In genomic region chr1:209733409-209734192, GRCh38 we compare ENCODE assay signal across 11 cellular contexts. TPM values are rescaled to one million over a fixed set of nuclear protein-coding genes. Genes with fewer than 3 reads are reported as not detected.
A peak's percentile ranks its signal among the peaks of the same experiment; 100 is the strongest.
DNase-seq lines count a peak whose midpoint lies in the region; ATAC-seq and TF ChIP-seq lines count a peak whose summit lies in the region.
"Had no signal": no experiment of that assay in that cellular context is flagged by ENCODE, and none has a peak within 500 bp of the region (broad histone marks: within the 10 kb centered on the region; RNA-seq: fewer than 3 reads in every experiment).

No MANE protein-coding gene starts in this region.

- peaks cover 29% of the 10 kb centered on the region for H3K4me1 ChIP-seq in OCI-LY3 (ENCODE audit: low read length)
- H3K4me1 ChIP-seq: thyroid gland had no signal

- no peak overlapping the region for H3K27ac ChIP-seq in OCI-LY3 (ENCODE audit: low read length)
- H3K27ac ChIP-seq: thyroid gland had no signal

- H2AFZ ChIP-seq in OCI-LY3 (ENCODE audit: low read depth, low read length) = no peak overlapping the region

- H3K9me3 ChIP-seq in OCI-LY3 (ENCODE audit: insufficient read depth, low read length) = no peaks in the 10 kb centered on the region
- H3K9me3 ChIP-seq: thyroid gland had no signal

- H3K4me3 ChIP-seq in OCI-LY3 (ENCODE audit: low read length) = no peak overlapping the region
- H3K4me3 ChIP-seq: thyroid gland had no signal

- no peaks in the 10 kb centered on the region for H3K36me3 ChIP-seq in OCI-LY3 (replicated peaks; ENCODE audit: low read depth, low read length)
- H3K36me3 ChIP-seq: thyroid gland had no signal

- TF ChIP-seq CTCF in CD14-positive monocyte (IDR thresholded peaks at IDR 0.05) = no peak
- TF ChIP-seq CTCF in OCI-LY3 (IDR thresholded peaks at IDR 0.05; ENCODE audit: low read depth, low read length) = no peak

- peak overlapping the region; percentile 35 for H3K4me2 ChIP-seq in OCI-LY3 (ENCODE audit: low read length)

- H4K20me1 ChIP-seq in OCI-LY3 (ENCODE audit: insufficient read depth, low read length) = no peaks in the 10 kb centered on the region

- H3K27me3 ChIP-seq in OCI-LY3 (ENCODE audit: low read depth, low read length) = peaks cover 4% of the 10 kb centered on the region; the same call in 1 of the 2 replicates
- H3K27me3 ChIP-seq: thyroid gland had no signal

- H3K4me3 Mint-ChIP-seq in CD14-positive monocyte = peak overlapping the region in 1 of 2 donors; percentile 62
- H3K4me3 Mint-ChIP-seq: CD4-positive, alpha-beta memory T cell; natural killer cell had no signal

- H3K36me3 Mint-ChIP-seq in CD14-positive monocyte = no peaks in the 10 kb centered on the region
- H3K36me3 Mint-ChIP-seq: natural killer cell had no signal

- intact Hi-C loops in CD14-positive monocyte (cut with micrococcal nuclease) = no loop called here

- no peak overlapping the region for H3K9ac ChIP-seq in OCI-LY3 (ENCODE audit: low read length)

- H3K9me3 Mint-ChIP-seq in CD14-positive monocyte = no peaks in the 10 kb centered on the region
- H3K9me3 Mint-ChIP-seq: natural killer cell had no signal

- no peak for ATAC-seq in GM21360 (IDR thresholded peaks at IDR 0.05; ENCODE audit: unreplicated experiment)
- ATAC-seq: natural killer cell had no signal

- H3K27ac Mint-ChIP-seq in CD14-positive monocyte = peak overlapping the region; percentile 32 to 90 (median 80)
- H3K27ac Mint-ChIP-seq: natural killer cell had no signal

- DNase-seq in CD14-positive monocyte (ENCODE audit: low spot score) = no peak
- DNase-seq in iris pigment epithelial cell (ENCODE audit: low read depth) = peak; percentile 40
- no peak for DNase-seq in NCI-H2029 treated with DMSO at 0.1 percent for 48 hours (lab: John Stamatoyannopoulos, UW)
- no peak for DNase-seq in D341Med (ENCODE audit: low spot score)
- DNase-seq: CD4-positive, alpha-beta memory T cell; cortex of kidney; natural killer cell; stimulated activated CD4-positive, alpha-beta T cell treated with anti-CD3 and anti-CD28 coated beads, Interleukin-1b, Interleukin-23, amount 100 ng/mL, for 48 hours; thyroid gland had no signal

- H3K4me1 Mint-ChIP-seq in CD14-positive monocyte = peaks cover 36% of the 10 kb centered on the region
- H3K4me1 Mint-ChIP-seq: natural killer cell had no signal

- peaks cover 0 to 2% (median 0%) of the 10 kb centered on the region in 3 donors for H3K27me3 Mint-ChIP-seq in CD14-positive monocyte (ENCODE audit: low read depth in 3 of 3)

- no peaks in the 10 kb centered on the region for H3K79me2 ChIP-seq in OCI-LY3 (ENCODE audit: low read length)

RNA-seq across cellular contexts. Expression of gene TRAF3IP3, which starts 22.3 kb away (rescaled TPM):
- polyA plus RNA-seq in CD14-positive monocyte = 100 to 1,000 TPM in 1 of 2 donors, 10 to 100 TPM in 1; 89.3 to 111 TPM

RNA-seq across cellular contexts. Expression of gene HSD11B1, which starts 29.0 kb away (rescaled TPM):
- not detected for polyA plus RNA-seq in CD14-positive monocyte

RNA-seq across cellular contexts. Expression of gene C1orf74, which starts 50.8 kb away (rescaled TPM):
- polyA plus RNA-seq in CD14-positive monocyte = under 1 TPM; 0.07 to 0.19 TPM

RNA-seq across cellular contexts. Expression of gene G0S2, which starts 58.4 kb away (rescaled TPM):
- 100 to 1,000 TPM; 176 to 373 TPM for polyA plus RNA-seq in CD14-positive monocyte
